Comparison of ENCODE assay signal across 1 cellular context in genomic region chr17:77247048-77247541, GRCh38.
TF ChIP-seq lines count a peak whose summit lies in the region.

No MANE protein-coding gene starts in this region.

TF ChIP-seq in HepG2, 621 proteins besides CTCF, POLR2A, EP300 and RAD21 (continued from another document and continues in another):
- peak; percentile 88 for TF ChIP-seq ZNF800 (CRISPR knock-in tag; IDR thresholded peaks at IDR 0.05)
- no peak for TF ChIP-seq THAP8 (CRISPR knock-in tag; IDR thresholded peaks at IDR 0.05; ENCODE audit: borderline replicate concordance)
- TF ChIP-seq EHMT2 (IDR thresholded peaks at IDR 0.05; ENCODE audit: borderline replicate concordance, low read depth, low read length) = no peak
- peak; percentile 69 for TF ChIP-seq YY1 (IDR thresholded peaks at IDR 0.05; ENCODE audit: insufficient read depth, insufficient replicate concordance, low read depth, low read length)
- TF ChIP-seq RERE (CRISPR knock-in tag; IDR thresholded peaks at IDR 0.05; ENCODE audit: low read depth) = no peak
- TF ChIP-seq ZSCAN20 (CRISPR knock-in tag; IDR thresholded peaks at IDR 0.05; ENCODE audit: borderline replicate concordance) = no peak
- no peak for TF ChIP-seq ZNF264 (CRISPR knock-in tag; IDR thresholded peaks at IDR 0.05)
- no peak for TF ChIP-seq ZNF318 (CRISPR knock-in tag; IDR thresholded peaks at IDR 0.05)
- TF ChIP-seq UBTF (CRISPR knock-in tag; IDR thresholded peaks at IDR 0.05) = peak; percentile 63; the same call in 1 of the 2 replicates
- peak; percentile 89 for TF ChIP-seq MAZ (IDR thresholded peaks at IDR 0.05; ENCODE audit: borderline replicate concordance, low read depth, low read length)
- peak; percentile 97 for TF ChIP-seq MAZ (CRISPR knock-in tag; IDR thresholded peaks at IDR 0.05; ENCODE audit: low read depth)
- TF ChIP-seq PRMT3 (CRISPR knock-in tag; IDR thresholded peaks at IDR 0.05; ENCODE audit: borderline replicate concordance, low read depth) = no peak
- peak; percentile 90 for TF ChIP-seq ZNF772 (CRISPR knock-in tag; IDR thresholded peaks at IDR 0.05)
- TF ChIP-seq NRL (CRISPR knock-in tag; IDR thresholded peaks at IDR 0.05; ENCODE audit: borderline replicate concordance) = no peak; the same call in 1 of the 2 replicates
- no peak for TF ChIP-seq ZNF33A (CRISPR knock-in tag; IDR thresholded peaks at IDR 0.05; ENCODE audit: borderline replicate concordance)
- TF ChIP-seq TRIM22 (IDR thresholded peaks at IDR 0.05) = no peak
- no peak for TF ChIP-seq ZNF143 (CRISPR knock-in tag; IDR thresholded peaks at IDR 0.05)
- no peak for TF ChIP-seq ARID3A (IDR thresholded peaks at IDR 0.05; ENCODE audit: low read depth, low read length)
- TF ChIP-seq ZNF747 (CRISPR knock-in tag; IDR thresholded peaks at IDR 0.05; ENCODE audit: borderline replicate concordance) = no peak
- no peak for TF ChIP-seq THYN1 (CRISPR knock-in tag; IDR thresholded peaks at IDR 0.05; ENCODE audit: borderline replicate concordance, low read depth)
- TF ChIP-seq SNRNP70 (IDR thresholded peaks at IDR 0.05; ENCODE audit: low read depth, low read length) = no peak
- TF ChIP-seq SRSF4 (IDR thresholded peaks at IDR 0.05; ENCODE audit: low read depth, low read length, poor library complexity, severe bottlenecking) = no peak
- no peak for TF ChIP-seq ZBTB46 (CRISPR knock-in tag; IDR thresholded peaks at IDR 0.05; ENCODE audit: borderline replicate concordance)
